Comparison of ENCODE assay signal across 8 cellular contexts in the genomic region with DNA sequence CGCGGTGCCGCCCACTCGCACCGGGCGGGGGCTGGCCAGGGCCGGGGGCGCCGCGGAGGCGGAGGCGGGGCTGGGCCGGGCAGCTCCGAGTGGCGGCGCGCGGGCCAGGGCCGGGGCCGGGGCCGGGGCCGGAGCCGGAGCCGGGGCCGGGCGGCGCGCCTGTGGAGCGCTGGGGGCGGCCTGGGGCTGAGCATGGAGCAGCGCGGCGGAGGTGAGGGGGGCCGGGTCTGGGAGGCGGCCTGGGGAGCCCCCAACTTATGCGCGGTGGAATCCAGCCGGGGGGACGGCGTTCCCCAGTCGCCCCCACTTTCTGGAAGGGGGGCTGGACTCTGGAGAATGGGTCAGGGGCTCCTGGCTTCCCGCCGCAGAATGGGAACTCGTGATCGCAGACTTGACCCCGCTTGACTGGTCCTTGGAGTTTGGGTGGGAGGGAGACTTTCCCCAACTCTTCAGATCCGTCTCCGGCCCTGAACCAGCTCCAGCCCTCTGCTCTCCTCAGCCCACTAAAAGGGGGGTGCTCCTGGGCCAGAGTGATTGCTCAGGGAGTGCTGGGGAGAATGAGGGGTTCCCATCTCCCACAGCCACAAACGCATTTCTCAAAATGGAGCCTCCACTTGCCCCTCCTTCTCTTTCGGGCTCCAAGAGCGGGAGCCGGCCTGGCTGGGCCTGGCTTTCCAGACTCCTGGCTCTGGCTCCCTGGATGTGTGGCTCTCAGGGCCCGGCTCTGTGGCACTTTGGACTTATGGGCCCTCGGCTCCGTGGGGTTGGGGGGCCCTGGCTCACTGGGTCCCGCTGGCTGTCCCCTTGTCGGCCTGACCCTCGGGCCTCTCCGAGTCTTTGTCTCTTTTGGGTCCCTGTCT. TPM values are rescaled to one million over a fixed set of nuclear protein-coding genes. Genes with fewer than 3 reads are reported as not detected.
DNase-seq lines count a peak whose midpoint lies in the region; ATAC-seq, FAIRE-seq and TF ChIP-seq lines count a peak whose summit lies in the region.

A gene with protein sequence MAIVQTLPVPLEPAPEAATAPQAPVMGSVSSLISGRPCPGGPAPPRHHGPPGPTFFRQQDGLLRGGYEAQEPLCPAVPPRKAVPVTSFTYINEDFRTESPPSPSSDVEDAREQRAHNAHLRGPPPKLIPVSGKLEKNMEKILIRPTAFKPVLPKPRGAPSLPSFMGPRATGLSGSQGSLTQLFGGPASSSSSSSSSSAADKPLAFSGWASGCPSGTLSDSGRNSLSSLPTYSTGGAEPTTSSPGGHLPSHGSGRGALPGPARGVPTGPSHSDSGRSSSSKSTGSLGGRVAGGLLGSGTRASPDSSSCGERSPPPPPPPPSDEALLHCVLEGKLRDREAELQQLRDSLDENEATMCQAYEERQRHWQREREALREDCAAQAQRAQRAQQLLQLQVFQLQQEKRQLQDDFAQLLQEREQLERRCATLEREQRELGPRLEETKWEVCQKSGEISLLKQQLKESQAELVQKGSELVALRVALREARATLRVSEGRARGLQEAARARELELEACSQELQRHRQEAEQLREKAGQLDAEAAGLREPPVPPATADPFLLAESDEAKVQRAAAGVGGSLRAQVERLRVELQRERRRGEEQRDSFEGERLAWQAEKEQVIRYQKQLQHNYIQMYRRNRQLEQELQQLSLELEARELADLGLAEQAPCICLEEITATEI (plus strand): TSS at position 67 of the 860 bp plus-strand sequence. CDS start 2,731 bp downstream, outside the sequence.

- in situ Hi-C loops in Caki2 (cut with HindIII; ENCODE audit: low pct_unique_long_range_greater_than_20kb, low sequenced_read_pairs) (no loop called here), GM12878 (cut with MboI) (no loop called here)

- WGBS in GM12878 (ENCODE audit: insufficient coverage, insufficient replicate concordance, low lambda C conversion rate, missing lambda C conversion rate), result 29% methylated on average over 30 of the region's 59 CpGs

- H3K9me3 ChIP-seq in GM12878 (replicated peaks; ENCODE audit: control insufficient read depth, insufficient read depth, low read length), result no peaks in the 10 kb centered on the region
- H3K9me3 ChIP-seq in iPS-18a (ENCODE audit: control insufficient read depth, low read depth, low read length), result no peaks in the 10 kb centered on the region

- CTCF ChIA-PET in GM12878 (lab: Yijun Ruan, JAX), result interaction anchor here (0.8 to 5.7 kb wide), 6 partner anchors 12 to 86 kb away, joined by 3 to 91 read pairs (median 10); a partner anchor contains a TSS

- H3K27ac Mint-ChIP-seq in IgD-negative memory B cell, result peak within 1 kb of the TSS; percentile 38 to 98 (median 90)

- TF ChIP-seq RAD21 in GM12878 (IDR thresholded peaks at IDR 0.05; ENCODE audit: insufficient read depth, low read depth, low read length), result no peak

- H3K27me3 ChIP-seq in GM12878 (replicated peaks in 1 of 2; ENCODE audit: control insufficient read depth in 2 of 2, insufficient read depth in 2 of 2, low read length in 1 of 2) (no peaks in the 10 kb centered on the region), iPS-18a (ENCODE audit: control insufficient read depth, insufficient read depth, low read length) (no peaks in the 10 kb centered on the region)

- H3K4me1 ChIP-seq in GM12878 (ENCODE audit: control insufficient read depth, insufficient read depth, low read length) (peaks cover 17% of the 10 kb centered on the region), iPS-18a (ENCODE audit: control insufficient read depth, low read depth, low read length) (peaks cover 21% of the 10 kb centered on the region)

- H2AFZ ChIP-seq in GM12878 (ENCODE audit: control insufficient read depth, low read depth, low read length), result peak within 1 kb of the TSS; percentile 90

- SMC1A ChIA-PET in GM12878 (lab: Charles Lee; ENCODE audit: uncharacterized antibody, unreplicated experiment), result no interaction called here

- no peak for FAIRE-seq in GM12878 (lab: Jason Lieb, UNC)

- peak within 1 kb of the TSS; percentile 99 for H3K4me2 ChIP-seq in GM12878 (ENCODE audit: control insufficient read depth, insufficient read depth)

- no peak for TF ChIP-seq POLR2A in GM12878 (IDR thresholded peaks at IDR 0.05; ENCODE audit: low read depth, low read length)

- RAD21 ChIA-PET in GM12878 (lab: Charles Lee; ENCODE audit: unreplicated experiment), result interaction anchor here (0.6 to 4.6 kb wide), 2 partner anchors 15 to 125 kb away, joined by 3 to 26 read pairs; no protein-coding TSS in a partner anchor

- peaks cover 13 to 16% (median 16%) of the 10 kb centered on the region in 3 donors for H3K4me1 Mint-ChIP-seq in IgD-negative memory B cell

- peak within 1 kb of the TSS; percentile 88 for H3K27ac ChIP-seq in GM12878 (ENCODE audit: control insufficient read depth, insufficient read depth)
- H3K27ac ChIP-seq in iPS-18a (ENCODE audit: low read length), result peak within 1 kb of the TSS; percentile 71

- no peaks in the 10 kb centered on the region for H3K36me3 Mint-ChIP-seq in IgD-negative memory B cell

- peak within 1 kb of the TSS; percentile 73 for H3K9ac ChIP-seq in GM12878 (ENCODE audit: control insufficient read depth, insufficient read depth, low read length)
- H3K9ac ChIP-seq in iPS-18a (ENCODE audit: low read length), result peak within 1 kb of the TSS; percentile 93

- no peak for TF ChIP-seq CTCF in GM12878 (IDR thresholded peaks at IDR 0.05 in 2 of 3, conservative IDR thresholded peaks at IDR 0.05 in 1 of 3; ENCODE audit: control insufficient read depth in 2 of 3, extremely low read depth in 1 of 3, insufficient read depth in 1 of 3, low read depth in 3 of 3, low read length in 3 of 3)

- H3K36me3 ChIP-seq in GM12878 (ENCODE audit: control insufficient read depth in 2 of 2, insufficient read depth in 2 of 2, low read length in 1 of 2), result no peaks in the 10 kb centered on the region; a peak in 2 of 4 replicates
- H3K36me3 ChIP-seq in iPS-18a (ENCODE audit: control insufficient read depth, low read depth, low read length), result peaks cover 16% of the 10 kb centered on the region

- intact Hi-C loops in GM12878 (cut with micrococcal nuclease; ENCODE audit: unreplicated experiment), result loop anchor here (1.0 to 5.0 kb wide), 3 partner anchors 13 to 88 kb away; a partner anchor contains a TSS

- no peak for TF ChIP-seq EP300 in GM12878 (IDR thresholded peaks at IDR 0.05; ENCODE audit: borderline replicate concordance in 1 of 2, control insufficient read depth in 1 of 2, low read depth in 2 of 2, low read length in 2 of 2)

- peaks cover 10% of the 10 kb centered on the region for H3K79me2 ChIP-seq in GM12878 (ENCODE audit: control insufficient read depth, insufficient read depth, low read length)

- H3K4me3 ChIP-seq in GM12878 (peak within 1 kb of the TSS; percentile 86), iPS-18a (ENCODE audit: low read length) (peak within 1 kb of the TSS; percentile 95), skeletal muscle cell (ENCODE audit: low read depth, low read length) (peak within 1 kb of the TSS; percentile 89)

- peak within 1 kb of the TSS; percentile 79 to 96 (median 95) for H3K4me3 Mint-ChIP-seq in IgD-negative memory B cell

- H3K9me3 Mint-ChIP-seq in IgD-negative memory B cell, result no peaks in the 10 kb centered on the region

- H3K27me3 Mint-ChIP-seq in IgD-negative memory B cell, result no peaks in the 10 kb centered on the region

- DNase-seq in Caki2 (ENCODE audit: low read depth) (peak; percentile 33), GM12878 (ENCODE audit: low read depth, low spot score) (no peak), skeletal muscle cell (ENCODE audit: low read depth) (no peak), SKM-1 treated with dmso at 0.1 percent for 144 hours (lab: John Stamatoyannopoulos, UW; ENCODE audit: unreplicated experiment) (no peak), NCI-H69 (lab: John Stamatoyannopoulos, UW) (no peak)

- ATAC-seq in GM12878 (no peak), GM18870 (IDR thresholded peaks at IDR 0.05; ENCODE audit: unreplicated experiment) (no peak)

- H4K20me1 ChIP-seq in GM12878 (ENCODE audit: control insufficient read depth, insufficient read depth), result no peaks in the 10 kb centered on the region

- POLR2A ChIA-PET in GM12878 (lab: Charles Lee), result interaction anchor here (3.8 kb wide), 1 partner anchor 14 kb away, joined by 23 read pairs; a partner anchor contains a TSS

- BruUV-seq in GM12878 (replicated peaks; lab: Mats Ljungman, UMichigan), result no TSS peak

TF ChIP-seq in GM12878, 131 proteins besides CTCF, POLR2A, EP300 and RAD21 (continues in another document):
- TF ChIP-seq, protein P1, sequence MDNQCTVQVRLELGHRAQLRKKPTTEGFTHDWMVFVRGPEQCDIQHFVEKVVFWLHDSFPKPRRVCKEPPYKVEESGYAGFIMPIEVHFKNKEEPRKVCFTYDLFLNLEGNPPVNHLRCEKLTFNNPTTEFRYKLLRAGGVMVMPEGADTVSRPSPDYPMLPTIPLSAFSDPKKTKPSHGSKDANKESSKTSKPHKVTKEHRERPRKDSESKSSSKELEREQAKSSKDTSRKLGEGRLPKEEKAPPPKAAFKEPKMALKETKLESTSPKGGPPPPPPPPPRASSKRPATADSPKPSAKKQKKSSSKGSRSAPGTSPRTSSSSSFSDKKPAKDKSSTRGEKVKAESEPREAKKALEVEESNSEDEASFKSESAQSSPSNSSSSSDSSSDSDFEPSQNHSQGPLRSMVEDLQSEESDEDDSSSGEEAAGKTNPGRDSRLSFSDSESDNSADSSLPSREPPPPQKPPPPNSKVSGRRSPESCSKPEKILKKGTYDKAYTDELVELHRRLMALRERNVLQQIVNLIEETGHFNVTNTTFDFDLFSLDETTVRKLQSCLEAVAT (IDR thresholded peaks at IDR 0.05), result peak; percentile 17; the same call in 1 of the 2 replicates
- TF ChIP-seq RB1 (IDR thresholded peaks at IDR 0.05; ENCODE audit: borderline replicate concordance) (no peak), YBX1 (IDR thresholded peaks at IDR 0.05) (no peak)

RNA-seq across cellular contexts. Expression of the gene that starts here (rescaled TPM):
- 35.5 and 37.2 TPM in 2 replicates for total RNA-seq in Caki2 (2014; rRNA removed; shearing (Covaris generic); ENCODE audit: low replicate concordance)
- polyA plus RNA-seq in IgD-negative memory B cell, result 17.5 TPM
- 33.5 and 42.4 TPM in 2 replicates for total RNA-seq in GM12878 (2013; cell fraction: nucleolus; rRNA removed)
- total RNA-seq in GM12878 (2014; rRNA removed), result 6.2 and 6.7 TPM in 2 replicates
- 3.8 and 3.9 TPM in 2 replicates for total RNA-seq in GM12878 (2014; rRNA removed; fragmentation: Illumina TruSeq; extraction: Trizol)
- 12.2 and 13.4 TPM in 2 replicates for total RNA-seq in GM12878 (2021)
- 3.1 TPM for polyA plus RNA-seq in GM12878 (2011; ENCODE audit: low read depth)
- polyA plus RNA-seq in GM12878 (2011; rRNA removed), result 7.1 and 11.2 TPM in 2 replicates
- polyA plus RNA-seq in GM12878 (2011; cell fraction: cytosol; rRNA removed), result 21.4 and 22.7 TPM in 2 replicates
- polyA plus RNA-seq in GM12878 (2011; cell fraction: nucleus; rRNA removed), result 73.4 and 102 TPM in 2 replicates
- 9.3 and 11.8 TPM in 2 replicates for polyA plus RNA-seq in GM12878 (2012)
- polyA plus RNA-seq in GM12878 (2014; fragmentation: Illumina TruSeq; extraction: Trizol), result 1.7 and 3.0 TPM in 2 replicates
- polyA plus RNA-seq in GM12878 (2014; fragmentation: Nextera tagmentation; extraction: Ambion mirVana), result under 1 TPM; 0.08 to 0.37 TPM
- polyA plus RNA-seq in GM12878 (2014; rRNA removed), result 9.9 and 11.9 TPM in 2 replicates
- polyA plus RNA-seq in GM12878 (2016; fragmentation: Nextera tagmentation; extraction: Ambion mirVana), result 1 to 10 TPM; 7.7 to 7.9 TPM
- polyA minus RNA-seq in GM12878 (2011; rRNA and poly(A)+ RNA removed), result 6.1 and 17.8 TPM in 2 replicates
- 6.3 and 9.9 TPM in 2 replicates for polyA minus RNA-seq in GM12878 (2011; cell fraction: cytosol; rRNA and poly(A)+ RNA removed)
- polyA minus RNA-seq in GM12878 (2011; cell fraction: nucleus; rRNA and poly(A)+ RNA removed), result 14.6 and 21.9 TPM in 2 replicates
